14 cellular contexts compared by ENCODE assay signal in the genomic region with DNA sequence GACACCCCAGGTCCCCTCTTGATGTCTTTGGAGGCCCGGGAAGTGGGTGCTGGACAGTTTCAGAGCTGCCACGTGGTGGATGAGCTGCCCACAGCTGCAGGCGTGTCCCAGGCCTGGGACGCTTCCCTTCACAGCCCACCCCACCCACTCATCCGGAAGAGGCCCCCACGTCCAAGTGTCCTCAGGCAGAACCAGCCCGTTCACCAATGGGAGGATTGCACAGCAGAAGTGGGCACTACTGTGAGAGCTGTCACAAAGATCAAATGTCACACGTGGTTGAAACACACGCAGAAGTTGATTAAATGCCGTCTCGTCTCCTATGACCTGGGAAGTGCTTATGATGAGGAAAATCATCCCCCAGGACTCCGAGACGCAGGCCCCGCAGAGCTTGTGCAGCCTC. TPM values are rescaled to one million over a fixed set of nuclear protein-coding genes. Genes with fewer than 3 reads are reported as not detected.
A peak's percentile ranks its signal among the peaks of the same experiment; 100 is the strongest.
DNase-seq lines count a peak whose midpoint lies in the region; ATAC-seq and TF ChIP-seq lines count a peak whose summit lies in the region.
"Had no signal": no experiment of that assay in that cellular context is flagged by ENCODE, and none has a peak within 500 bp of the region (broad histone marks: within the 10 kb centered on the region; RNA-seq: fewer than 3 reads in every experiment).

No MANE protein-coding gene starts in this region.

- CTCF ChIA-PET in activated CD8-positive, alpha-beta T cell treated with anti-CD3 and anti-CD28 coated beads, Interleukin-2, amount 10 ng/mL, durations not matched to agents 7 days and 5 days (lab: Charles Lee) = no interaction called here
- CTCF ChIA-PET in naive thymus-derived CD4-positive, alpha-beta T cell (lab: Charles Lee) = interaction anchor here (0.8 kb wide), 1 partner anchor 45 kb away, joined by 4 read pairs; no protein-coding TSS in a partner anchor

- H3K9me3 ChIP-seq in naive thymus-derived CD4-positive, alpha-beta T cell (ENCODE audit: control insufficient read depth in 2 of 3, low read length in 3 of 3) = no peaks in the 10 kb centered on the region
- H3K9me3 ChIP-seq in neutrophil = no peaks in the 10 kb centered on the region
- H3K9me3 ChIP-seq in heart right ventricle = no peaks in the 10 kb centered on the region
- H3K9me3 ChIP-seq: Caco-2 had no signal

- H3K4me1 ChIP-seq in naive thymus-derived CD4-positive, alpha-beta T cell (ENCODE audit: control insufficient read depth in 2 of 2, insufficient read depth in 2 of 2, low read length in 2 of 2) = no peaks in the 10 kb centered on the region
- H3K4me1 ChIP-seq in neutrophil (ENCODE audit: control insufficient read depth in 1 of 2, insufficient read depth in 1 of 2, low read depth in 1 of 2, low read length in 1 of 2) = peaks cover 35 to 52% of the 10 kb centered on the region in 2 experiments
- no peaks in the 10 kb centered on the region for H3K4me1 ChIP-seq in heart right ventricle
- H3K4me1 ChIP-seq: Caco-2 had no signal

- H3K27me3 ChIP-seq in naive thymus-derived CD4-positive, alpha-beta T cell (ENCODE audit: control insufficient read depth in 2 of 2, insufficient read depth in 2 of 2, low read length in 2 of 2) = no peaks in the 10 kb centered on the region
- no peaks in the 10 kb centered on the region for H3K27me3 ChIP-seq in neutrophil
- no peaks in the 10 kb centered on the region for H3K27me3 ChIP-seq in heart right ventricle

- no peaks in the 10 kb centered on the region for H3K9me3 Mint-ChIP-seq in activated CD8-positive, alpha-beta T cell treated with anti-CD3 and anti-CD28 coated beads, Interleukin-2, amount 10 ng/mL, durations not matched to agents 7 days and 5 days (ENCODE audit: insufficient read depth)
- H3K9me3 Mint-ChIP-seq in naive thymus-derived CD4-positive, alpha-beta T cell = peaks cover 0 to 2% (median 0%) of the 10 kb centered on the region in 11 donors
- H3K9me3 Mint-ChIP-seq: CD8-positive, alpha-beta memory T cell; H9 had no signal

- H3K4me3 ChIP-seq in naive thymus-derived CD4-positive, alpha-beta T cell (ENCODE audit: low read length) = no peak overlapping the region
- peak overlapping the region; percentile 28 to 31 for H3K4me3 ChIP-seq in neutrophil (ENCODE audit: low read depth in 1 of 2, low read length in 1 of 2)
- no peak overlapping the region for H3K4me3 ChIP-seq in heart right ventricle

- WGBS in heart right ventricle, 2 donors = 78 to 79% methylated on average over 14 of the region's 14 CpGs

- H3K27me3 Mint-ChIP-seq in activated CD8-positive, alpha-beta T cell treated with anti-CD3 and anti-CD28 coated beads, Interleukin-2, amount 10 ng/mL, durations not matched to agents 7 days and 5 days (ENCODE audit: low read depth) = no peaks in the 10 kb centered on the region
- no peaks in the 10 kb centered on the region for H3K27me3 Mint-ChIP-seq in naive thymus-derived CD4-positive, alpha-beta T cell
- H3K27me3 Mint-ChIP-seq: B cell had no signal

- peak overlapping the region; percentile 8 for H3K4me3 Mint-ChIP-seq in activated CD8-positive, alpha-beta T cell treated with anti-CD3 and anti-CD28 coated beads, Interleukin-2, amount 10 ng/mL, durations not matched to agents 7 days and 5 days
- H3K4me3 Mint-ChIP-seq in naive thymus-derived CD4-positive, alpha-beta T cell = peak overlapping the region in 1 of 10 donors; percentile 29
- H3K4me3 Mint-ChIP-seq: B cell, H9 had no signal

- no peaks in the 10 kb centered on the region for H3K36me3 Mint-ChIP-seq in activated CD8-positive, alpha-beta T cell treated with anti-CD3 and anti-CD28 coated beads, Interleukin-2, amount 10 ng/mL, durations not matched to agents 7 days and 5 days (ENCODE audit: low read depth)
- H3K36me3 Mint-ChIP-seq in naive thymus-derived CD4-positive, alpha-beta T cell = no peaks in the 10 kb centered on the region
- H3K36me3 Mint-ChIP-seq: CD8-positive, alpha-beta memory T cell had no signal

- H3K4me1 Mint-ChIP-seq in activated CD8-positive, alpha-beta T cell treated with anti-CD3 and anti-CD28 coated beads, Interleukin-2, amount 10 ng/mL, durations not matched to agents 7 days and 5 days (ENCODE audit: low read depth) = peaks cover 29% of the 10 kb centered on the region
- peaks cover 0 to 18% (median 0%) of the 10 kb centered on the region in 7 donors for H3K4me1 Mint-ChIP-seq in naive thymus-derived CD4-positive, alpha-beta T cell
- H3K4me1 Mint-ChIP-seq: B cell had no signal

- DNase-seq in CD1c-positive myeloid dendritic cell (ENCODE audit: extremely low spot score) (peak; percentile 72), heart right ventricle (no peak), inferior parietal cortex (ENCODE audit: extremely low spot score) (no peak)
- no peak for DNase-seq in activated CD8-positive, alpha-beta T cell treated with anti-CD3 and anti-CD28 coated beads, Interleukin-2, amount 10 ng/mL, durations not matched to agents 7 days and 5 days
- no peak for DNase-seq in naive thymus-derived CD4-positive, alpha-beta T cell
- DNase-seq: Caco-2; CD8-positive, alpha-beta memory T cell; DND-41; GDM1; GOT3; H9 had no signal

- no peak for ATAC-seq in activated CD8-positive, alpha-beta T cell treated with anti-CD3 and anti-CD28 coated beads, Interleukin-2, amount 10 ng/mL, durations not matched to agents 7 days and 5 days
- peak; percentile 6 for ATAC-seq in naive thymus-derived CD4-positive, alpha-beta T cell
- ATAC-seq in heart right ventricle (no peak), esophagus mucosa (no peak)

- H3K27ac ChIP-seq in naive thymus-derived CD4-positive, alpha-beta T cell (ENCODE audit: low read depth, low read length) = no peak overlapping the region
- H3K27ac ChIP-seq in neutrophil (peak overlapping the region; percentile 57), heart right ventricle (no peak overlapping the region)

- peak overlapping the region; percentile 89 for H3K27ac Mint-ChIP-seq in activated CD8-positive, alpha-beta T cell treated with anti-CD3 and anti-CD28 coated beads, Interleukin-2, amount 10 ng/mL, durations not matched to agents 7 days and 5 days
- no peak overlapping the region for H3K27ac Mint-ChIP-seq in naive thymus-derived CD4-positive, alpha-beta T cell
- H3K27ac Mint-ChIP-seq: B cell had no signal

- intact Hi-C loops in naive thymus-derived CD4-positive, alpha-beta T cell (cut with micrococcal nuclease) = no loop called here
- intact Hi-C loops in heart right ventricle (cut with DNase I) = no loop called here

- POLR2A ChIA-PET in activated CD8-positive, alpha-beta T cell treated with anti-CD3 and anti-CD28 coated beads, Interleukin-2, amount 10 ng/mL, durations not matched to agents 7 days and 5 days (lab: Charles Lee) = interaction anchor here (1.1 to 1.2 kb wide), 2 partner anchors 9 to 25 kb away, joined by 4 to 5 read pairs; no protein-coding TSS in a partner anchor
- POLR2A ChIA-PET in naive thymus-derived CD4-positive, alpha-beta T cell (lab: Charles Lee) = no interaction called here

- no peaks in the 10 kb centered on the region for H3K36me3 ChIP-seq in naive thymus-derived CD4-positive, alpha-beta T cell (ENCODE audit: control insufficient read depth in 2 of 3, insufficient read depth in 3 of 3, low read length in 3 of 3)
- H3K36me3 ChIP-seq in neutrophil (no peaks in the 10 kb centered on the region), heart right ventricle (no peaks in the 10 kb centered on the region)

- TF ChIP-seq CTCF in neutrophil (IDR thresholded peaks at IDR 0.05) = no peak
- TF ChIP-seq CTCF in heart right ventricle (IDR thresholded peaks at IDR 0.05) = no peak

RNA-seq across cellular contexts. Expression of a gene that starts 52.9 kb away (rescaled TPM):
- 10 to 100 TPM; 19.1 to 21.1 TPM for total RNA-seq in activated CD8-positive, alpha-beta T cell treated with anti-CD3 and anti-CD28 coated beads, Interleukin-2, amount 10 ng/mL, durations not matched to agents 7 days and 5 days
- total RNA-seq in naive thymus-derived CD4-positive, alpha-beta T cell = 10 to 100 TPM in 4 of 5 experiments, 1 to 10 TPM in 1; 8.7 to 19.4 (median 12.0) TPM
- polyA plus RNA-seq in naive thymus-derived CD4-positive, alpha-beta T cell = 1 to 10 TPM; 4.6 to 7.2 TPM
- total RNA-seq in heart right ventricle = 1 to 10 TPM; 2.7 to 7.7 (median 5.7) TPM
- polyA plus RNA-seq in heart right ventricle = 1 to 10 TPM; 4.7 to 8.9 TPM
- total RNA-seq in esophagus mucosa = 7.1 TPM

Comparison
In these comparisons a context has a peak if more than half of its experiments do, and no peak if none do; other contexts are left out.
1. H3K4me3 ChIP-seq: peak in neutrophil (2 of 2); none in naive thymus-derived CD4-positive, alpha-beta T cell (single experiment) and heart right ventricle (0 of 10).